28 cellular contexts compared by ENCODE assay signal in genomic region chr11:59185412-59185811, GRCh38. TPM values are rescaled to one million over a fixed set of nuclear protein-coding genes. Genes with fewer than 3 reads are reported as not detected.
A peak's percentile ranks its signal among the peaks of the same experiment; 100 is the strongest.
DNase-seq lines count a peak whose midpoint lies in the region; ATAC-seq, FAIRE-seq and TF ChIP-seq lines count a peak whose summit lies in the region.
"Had no signal": no experiment of that assay in that cellular context is flagged by ENCODE, and none has a peak within 500 bp of the region (broad histone marks: within the 10 kb centered on the region; RNA-seq: fewer than 3 reads in every experiment).

No MANE protein-coding gene starts in this region.

- H3K27ac ChIP-seq in caudate nucleus (ENCODE audit: low read depth, low read length): peak overlapping the region; percentile 67
- peak overlapping the region; percentile 33 for H3K27ac ChIP-seq in mesodermal cell (ENCODE audit: low read depth, low read length, severe bottlenecking)
- no peak overlapping the region for H3K27ac ChIP-seq in rectal smooth muscle tissue (ENCODE audit: low read depth, low read length)
- no peak overlapping the region for H3K27ac ChIP-seq in tibial artery
- H3K27ac ChIP-seq: A549, C4-2B, SK-N-MC, suprapubic skin had no signal

- BruUV-seq in Calu3 (replicated peaks; lab: Mats Ljungman, UMichigan): no TSS peak

- DNase-seq in Calu3 (peak; percentile 34), caudate nucleus (lab: John Stamatoyannopoulos, UW) (no peak), RCC 7860 (ENCODE audit: low spot score) (no peak), tibial artery (no peak)
- DNase-seq: activated CD4-positive, CD25-positive, alpha-beta regulatory T cell treated with anti-CD3 and anti-CD28 coated beads, Interleukin-2, amount 50 U/mL, for 72 hours; activated naive CD8-positive, alpha-beta T cell treated with anti-CD3 and anti-CD28 coated beads, Interleukin-2, amount 50 U/mL, for 24 hours; DMS 273 treated with DMSO at 0.1 percent for 48 hours; effector memory CD4-positive, alpha-beta T cell; GF-D8; heart right ventricle; NCI-H1436; NCI-H774; ovary; stimulated activated CD4-positive, alpha-beta T cell treated with anti-CD3 and anti-CD28 coated beads, Interleukin-4, amount 100 ng/mL, for 1 hour; T-helper 9 cell had no signal

- H3K4me3 ChIP-seq in mesodermal cell (ENCODE audit: extremely low read depth, insufficient read depth, low read length, poor library complexity, severe bottlenecking): no peak overlapping the region
- peak overlapping the region; percentile 57 for H3K4me3 ChIP-seq in rectal smooth muscle tissue (ENCODE audit: low read length)
- H3K4me3 ChIP-seq in tibial artery: no peak overlapping the region
- H3K4me3 ChIP-seq: A549, GM12878, heart right ventricle, ovary, SK-N-MC, suprapubic skin had no signal

- H3K36me3 ChIP-seq in mesodermal cell (ENCODE audit: control insufficient read depth, insufficient read depth, low read length): peaks cover 30% of the 10 kb centered on the region
- peaks cover 11% of the 10 kb centered on the region for H3K36me3 ChIP-seq in rectal smooth muscle tissue (ENCODE audit: control insufficient read depth, insufficient read depth, low read length)
- peaks cover 0 to 23% (median 0%) of the 10 kb centered on the region in 3 donors for H3K36me3 ChIP-seq in tibial artery
- H3K36me3 ChIP-seq: ovary had no signal

- peak overlapping the region; percentile 72 for H3K4me3 Mint-ChIP-seq in Calu3 (ENCODE audit: low read depth, unreplicated experiment)
- H3K4me3 Mint-ChIP-seq: activated naive CD8-positive, alpha-beta T cell treated with anti-CD3 and anti-CD28 coated beads, Interleukin-2, amount 50 U/mL, for 24 hours; activated T-helper 17 cell treated with anti-CD3 and anti-CD28 coated beads, Interleukin-2, amount 50 U/mL, for 72 hours had no signal

- ATAC-seq in GM21390 (IDR thresholded peaks at IDR 0.05; ENCODE audit: unreplicated experiment): no peak
- ATAC-seq in GM18502 (IDR thresholded peaks at IDR 0.05; ENCODE audit: poor library complexity, unreplicated experiment): no peak
- ATAC-seq: activated naive CD8-positive, alpha-beta T cell treated with anti-CD3 and anti-CD28 coated beads, Interleukin-2, amount 50 U/mL, for 24 hours; heart right ventricle had no signal

- H3K4me1 Mint-ChIP-seq in Calu3 (ENCODE audit: low read depth, unreplicated experiment): peaks cover 75% of the 10 kb centered on the region
- H3K4me1 Mint-ChIP-seq: activated naive CD8-positive, alpha-beta T cell treated with anti-CD3 and anti-CD28 coated beads, Interleukin-2, amount 50 U/mL, for 24 hours; activated T-helper 17 cell treated with anti-CD3 and anti-CD28 coated beads, Interleukin-2, amount 50 U/mL, for 72 hours had no signal

- peaks cover 46% of the 10 kb centered on the region for H3K36me3 Mint-ChIP-seq in Calu3 (ENCODE audit: insufficient read depth, unreplicated experiment)

- FAIRE-seq in RCC 7860 (lab: Jason Lieb, UNC): no peak
- FAIRE-seq: A549, GM12878, HepG2 had no signal

- CTCF ChIA-PET in Calu3 (lab: Charles Lee): interaction anchor here (1.0 to 4.3 kb wide), 9 partner anchors 11 to 984 kb away, joined by 3 to 137 read pairs (median 10); partner anchors contain the start of gene DTX4

- no peaks in the 10 kb centered on the region for H3K9me3 ChIP-seq in mesodermal cell (ENCODE audit: control insufficient read depth, low read length)
- H3K9me3 ChIP-seq in tibial artery: no peaks in the 10 kb centered on the region
- H3K9me3 ChIP-seq: A549, heart right ventricle, ovary, suprapubic skin had no signal

- intact Hi-C loops in Calu3 (cut with micrococcal nuclease; ENCODE audit: unreplicated experiment): loop anchor here (5.0 kb wide), 1 partner anchor 362 kb away; no protein-coding TSS in a partner anchor
- intact Hi-C loops in tibial artery (cut with DNase I; ENCODE audit: low total_unique reads): no loop called here

- no peak overlapping the region for H3K9ac ChIP-seq in rectal smooth muscle tissue (ENCODE audit: low read length)

- TF ChIP-seq CTCF in Calu3 (IDR thresholded peaks at IDR 0.05; ENCODE audit: unreplicated experiment): no peak
- no peak for TF ChIP-seq CTCF in tibial artery (IDR thresholded peaks at IDR 0.05)

- H3K9me3 Mint-ChIP-seq in Calu3 (ENCODE audit: low read depth, unreplicated experiment): no peaks in the 10 kb centered on the region
- H3K9me3 Mint-ChIP-seq: activated naive CD8-positive, alpha-beta T cell treated with anti-CD3 and anti-CD28 coated beads, Interleukin-2, amount 50 U/mL, for 24 hours; activated T-helper 17 cell treated with anti-CD3 and anti-CD28 coated beads, Interleukin-2, amount 50 U/mL, for 72 hours had no signal

- no peaks in the 10 kb centered on the region for H3K27me3 Mint-ChIP-seq in Calu3 (ENCODE audit: unreplicated experiment)
- H3K27me3 Mint-ChIP-seq: activated naive CD8-positive, alpha-beta T cell treated with anti-CD3 and anti-CD28 coated beads, Interleukin-2, amount 50 U/mL, for 24 hours; activated T-helper 17 cell treated with anti-CD3 and anti-CD28 coated beads, Interleukin-2, amount 50 U/mL, for 72 hours had no signal

- H3K4me1 ChIP-seq in mesodermal cell (ENCODE audit: control insufficient read depth, insufficient read depth, low read length, poor library complexity, severe bottlenecking) (peaks cover 9% of the 10 kb centered on the region), rectal smooth muscle tissue (ENCODE audit: control insufficient read depth, insufficient read depth, low read length) (no peaks in the 10 kb centered on the region), tibial artery (peaks cover 0 to 4% (median 0%) of the 10 kb centered on the region in 4 donors)

- WGBS in mesodermal cell (ENCODE audit: insufficient coverage in 2 of 2), 2 experiments: 89 to 100% methylated on average over 1 to 3 of the region's 3 CpGs

- H3K27ac Mint-ChIP-seq in Calu3 (ENCODE audit: unreplicated experiment): peak overlapping the region; percentile 94
- H3K27ac Mint-ChIP-seq: activated naive CD8-positive, alpha-beta T cell treated with anti-CD3 and anti-CD28 coated beads, Interleukin-2, amount 50 U/mL, for 24 hours; activated T-helper 17 cell treated with anti-CD3 and anti-CD28 coated beads, Interleukin-2, amount 50 U/mL, for 72 hours had no signal

- no peaks in the 10 kb centered on the region for H3K27me3 ChIP-seq in rectal smooth muscle tissue (ENCODE audit: control insufficient read depth, insufficient read depth, low read length)
- H3K27me3 ChIP-seq in tibial artery: no peaks in the 10 kb centered on the region
- H3K27me3 ChIP-seq: heart right ventricle, ovary, suprapubic skin had no signal

RNA-seq across cellular contexts. Expression of gene DTX4, which starts 13.5 kb away (rescaled TPM):
- 56.7 and 65.8 TPM in 2 replicates for total RNA-seq in Calu3 (2022)
- polyA plus RNA-seq in mesodermal cell (2013, experiment 1 of 2): 17.7 TPM
- polyA plus RNA-seq in mesodermal cell (2013, experiment 2 of 2): 14.2 TPM

RNA-seq across cellular contexts. Expression of gene MPEG1, which starts 27.3 kb away (rescaled TPM):
- not detected in 2 replicates for total RNA-seq in Calu3 (2022)
- not detected for polyA plus RNA-seq in mesodermal cell (2013, experiment 1 of 2)
- polyA plus RNA-seq in mesodermal cell (2013, experiment 2 of 2): not detected
- total RNA-seq: activated CD8-positive, alpha-beta memory T cell treated with anti-CD3 and anti-CD28 coated beads for 36 hours; HepG2; M059J had no signal
- polyA plus RNA-seq: A549, HepG2 had no signal

RNA-seq across cellular contexts. Expression of gene FAM111A, which starts 42.8 kb away (rescaled TPM):
- total RNA-seq in Calu3 (2022): 87.9 and 91.6 TPM in 2 replicates
- polyA plus RNA-seq in mesodermal cell (2013, experiment 1 of 2): 5.7 TPM
- polyA plus RNA-seq in mesodermal cell (2013, experiment 2 of 2): 5.0 TPM

Comparison
In these comparisons a context has a peak if more than half of its experiments do, and no peak if none do; other contexts are left out.
1. H3K27ac ChIP-seq: peak in caudate nucleus (single experiment) and mesodermal cell (single experiment); none in rectal smooth muscle tissue (single experiment) and tibial artery (0 of 2).